10 cellular contexts compared by ENCODE assay signal in the genomic region with DNA sequence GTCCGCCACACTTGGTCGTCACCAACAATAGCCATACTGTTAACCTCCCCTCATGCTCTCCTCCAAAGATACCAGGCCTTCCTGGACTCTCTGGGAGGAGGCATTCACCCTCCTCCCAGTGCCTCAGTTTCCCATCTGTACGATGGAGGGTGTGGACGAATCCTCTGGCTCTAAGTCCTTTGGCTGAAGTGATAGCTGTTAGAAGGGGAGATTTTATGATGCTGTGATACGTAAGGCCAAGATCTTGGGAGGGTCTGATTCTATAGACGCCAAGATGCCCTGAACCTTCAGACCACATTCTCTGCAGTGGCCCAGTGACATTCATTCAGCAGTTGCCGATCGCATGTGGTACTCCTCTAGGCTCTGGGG. TPM values are rescaled to one million over a fixed set of nuclear protein-coding genes. Genes with fewer than 3 reads are reported as not detected.
DNase-seq lines count a peak whose midpoint lies in the region; ATAC-seq, FAIRE-seq and TF ChIP-seq lines count a peak whose summit lies in the region.
"Had no signal": no experiment of that assay in that cellular context is flagged by ENCODE, and none has a peak within 500 bp of the region (broad histone marks: within the 10 kb centered on the region; RNA-seq: fewer than 3 reads in every experiment).

No MANE protein-coding gene starts in this region.

- H3K4me2 ChIP-seq in keratinocyte (ENCODE audit: control insufficient read depth, extremely low read depth, insufficient read depth, low read depth, low read length): no peak overlapping the region

- TF ChIP-seq CTCF in keratinocyte (optimal IDR thresholded peaks at IDR 0.05 in 1 of 3, IDR thresholded peaks at IDR 0.05 in 1 of 3, conservative IDR thresholded peaks at IDR 0.05 in 1 of 3; ENCODE audit: extremely low read depth in 1 of 3, insufficient read depth in 2 of 3, low read length in 3 of 3) (no peak), suprapubic skin (IDR thresholded peaks at IDR 0.05) (no peak)

- dilution Hi-C loops in keratinocyte (cut with MboI; ENCODE audit: extremely low pct_ligation_motif_present, low sequenced_read_pairs): no loop called here

- peaks cover 25% of the 10 kb centered on the region for H3K79me2 ChIP-seq in keratinocyte (ENCODE audit: control insufficient read depth, insufficient read depth, low read length)

- H3K36me3 ChIP-seq in keratinocyte (ENCODE audit: control insufficient read depth in 2 of 2, extremely low read depth in 1 of 2, insufficient read depth in 2 of 2, low read length in 2 of 2) (peaks cover 20 to 43% of the 10 kb centered on the region in 2 experiments), suprapubic skin (peaks cover 32% of the 10 kb centered on the region)

- no peaks in the 10 kb centered on the region for H3K9me1 ChIP-seq in keratinocyte (ENCODE audit: control insufficient read depth, extremely low read depth, insufficient read depth, low read length)

- H2AFZ ChIP-seq in keratinocyte (ENCODE audit: control insufficient read depth, low read length): no peak overlapping the region

- DNase-seq in activated CD8-positive, alpha-beta memory T cell treated with anti-CD3 and anti-CD28 coated beads, Interleukin-2, amount 10 ng/mL, durations not matched to agents 7 days and 5 days: no peak
- DNase-seq in activated CD8-positive, alpha-beta memory T cell treated with anti-CD3 and anti-CD28 coated beads, Interleukin-2, amount 50 U/mL, for 4 hours: no peak
- no peak for DNase-seq in activated CD8-positive, alpha-beta T cell treated with anti-CD3 and anti-CD28 coated beads, Interleukin-2, amount 10 ng/mL, durations not matched to agents 7 days and 5 days
- DNase-seq in keratinocyte (ENCODE audit: low read depth, low spot score): no peak
- no peak for DNase-seq in suprapubic skin (ENCODE audit: low spot score in 2 of 2)
- DNase-seq in NCI-H1417 treated with DMSO at 0.1 percent for 48 hours (lab: John Stamatoyannopoulos, UW): no peak
- no peak for DNase-seq in RPMI8226
- no peak for DNase-seq in islet precursor cell

- H4K20me1 ChIP-seq in keratinocyte (ENCODE audit: control insufficient read depth, extremely low read depth, insufficient read depth, low read length): peaks cover 2% of the 10 kb centered on the region

- H3K4me1 Mint-ChIP-seq in activated CD8-positive, alpha-beta memory T cell treated with anti-CD3 and anti-CD28 coated beads, Interleukin-2, amount 10 ng/mL, durations not matched to agents 7 days and 5 days: peaks cover 15% of the 10 kb centered on the region
- peaks cover 17% of the 10 kb centered on the region for H3K4me1 Mint-ChIP-seq in activated CD8-positive, alpha-beta T cell treated with anti-CD3 and anti-CD28 coated beads, Interleukin-2, amount 10 ng/mL, durations not matched to agents 7 days and 5 days (ENCODE audit: low read depth)

- peak; percentile 44 for FAIRE-seq in keratinocyte (lab: Jason Lieb, UNC)
- FAIRE-seq: GM18507 had no signal

- H3K9ac ChIP-seq in keratinocyte (ENCODE audit: control insufficient read depth, extremely low read depth, insufficient read depth, low read length): no peak overlapping the region

- no peak for ATAC-seq in activated CD8-positive, alpha-beta memory T cell treated with anti-CD3 and anti-CD28 coated beads, Interleukin-2, amount 10 ng/mL, durations not matched to agents 7 days and 5 days
- ATAC-seq in activated CD8-positive, alpha-beta T cell treated with anti-CD3 and anti-CD28 coated beads, Interleukin-2, amount 10 ng/mL, durations not matched to agents 7 days and 5 days: no peak

- CTCF ChIA-PET in activated CD8-positive, alpha-beta memory T cell treated with anti-CD3 and anti-CD28 coated beads, Interleukin-2, amount 10 ng/mL, durations not matched to agents 7 days and 5 days (lab: Charles Lee): no interaction called here
- CTCF ChIA-PET in activated CD8-positive, alpha-beta T cell treated with anti-CD3 and anti-CD28 coated beads, Interleukin-2, amount 10 ng/mL, durations not matched to agents 7 days and 5 days (lab: Charles Lee): interaction anchor here (1.0 kb wide), 1 partner anchor 23 kb away, joined by 3 read pairs; no protein-coding TSS in a partner anchor

- H3K4me1 ChIP-seq in keratinocyte (ENCODE audit: control insufficient read depth, extremely low read depth, insufficient read depth, low read length) (peaks cover 35% of the 10 kb centered on the region), suprapubic skin (peaks cover 38% of the 10 kb centered on the region)

- H3K9me3 Mint-ChIP-seq in activated CD8-positive, alpha-beta memory T cell treated with anti-CD3 and anti-CD28 coated beads, Interleukin-2, amount 10 ng/mL, durations not matched to agents 7 days and 5 days (ENCODE audit: low read depth): no peaks in the 10 kb centered on the region
- H3K9me3 Mint-ChIP-seq in activated CD8-positive, alpha-beta T cell treated with anti-CD3 and anti-CD28 coated beads, Interleukin-2, amount 10 ng/mL, durations not matched to agents 7 days and 5 days (ENCODE audit: insufficient read depth): no peaks in the 10 kb centered on the region
- H3K9me3 Mint-ChIP-seq: nephron had no signal

- no peaks in the 10 kb centered on the region for H3K36me3 Mint-ChIP-seq in activated CD8-positive, alpha-beta memory T cell treated with anti-CD3 and anti-CD28 coated beads, Interleukin-2, amount 10 ng/mL, durations not matched to agents 7 days and 5 days
- H3K36me3 Mint-ChIP-seq in activated CD8-positive, alpha-beta T cell treated with anti-CD3 and anti-CD28 coated beads, Interleukin-2, amount 10 ng/mL, durations not matched to agents 7 days and 5 days (ENCODE audit: low read depth): no peaks in the 10 kb centered on the region

- H3K27me3 ChIP-seq in keratinocyte (ENCODE audit: control insufficient read depth, extremely low read depth, insufficient read depth, low read length) (no peaks in the 10 kb centered on the region), suprapubic skin (no peaks in the 10 kb centered on the region)

- no peak for TF ChIP-seq POLR2A in suprapubic skin (IDR thresholded peaks at IDR 0.05)

- 88% methylated on average over 8 of the region's 8 CpGs for WGBS in suprapubic skin

- POLR2A ChIA-PET in activated CD8-positive, alpha-beta T cell treated with anti-CD3 and anti-CD28 coated beads, Interleukin-2, amount 10 ng/mL, durations not matched to agents 7 days and 5 days (lab: Charles Lee): no interaction called here

- H3K27ac Mint-ChIP-seq in activated CD8-positive, alpha-beta memory T cell treated with anti-CD3 and anti-CD28 coated beads, Interleukin-2, amount 10 ng/mL, durations not matched to agents 7 days and 5 days: no peak overlapping the region
- H3K27ac Mint-ChIP-seq in activated CD8-positive, alpha-beta T cell treated with anti-CD3 and anti-CD28 coated beads, Interleukin-2, amount 10 ng/mL, durations not matched to agents 7 days and 5 days: no peak overlapping the region

- H3K27ac ChIP-seq in keratinocyte (ENCODE audit: control insufficient read depth, insufficient read depth, low read length): peak overlapping the region; percentile 20
- peak overlapping the region; percentile 83 for H3K27ac ChIP-seq in suprapubic skin

- H3K27me3 Mint-ChIP-seq in activated CD8-positive, alpha-beta memory T cell treated with anti-CD3 and anti-CD28 coated beads, Interleukin-2, amount 10 ng/mL, durations not matched to agents 7 days and 5 days: peaks cover 29% of the 10 kb centered on the region
- peaks cover 16% of the 10 kb centered on the region for H3K27me3 Mint-ChIP-seq in activated CD8-positive, alpha-beta T cell treated with anti-CD3 and anti-CD28 coated beads, Interleukin-2, amount 10 ng/mL, durations not matched to agents 7 days and 5 days (ENCODE audit: low read depth)

- no peaks in the 10 kb centered on the region for H3K9me3 ChIP-seq in keratinocyte (ENCODE audit: control insufficient read depth, low read depth, low read length)
- no peaks in the 10 kb centered on the region for H3K9me3 ChIP-seq in suprapubic skin

- peak overlapping the region; percentile 39 for H3K4me3 Mint-ChIP-seq in activated CD8-positive, alpha-beta memory T cell treated with anti-CD3 and anti-CD28 coated beads, Interleukin-2, amount 10 ng/mL, durations not matched to agents 7 days and 5 days
- peak overlapping the region; percentile 17 for H3K4me3 Mint-ChIP-seq in activated CD8-positive, alpha-beta T cell treated with anti-CD3 and anti-CD28 coated beads, Interleukin-2, amount 10 ng/mL, durations not matched to agents 7 days and 5 days

- TF ChIP-seq EP300 in suprapubic skin (IDR thresholded peaks at IDR 0.05): no peak

- H3K4me3 ChIP-seq in keratinocyte (ENCODE audit: control insufficient read depth in 2 of 3, extremely low read depth in 1 of 3, insufficient read depth in 2 of 3, low read depth in 1 of 3, low read length in 3 of 3): no peak overlapping the region
- peak overlapping the region; percentile 23 for H3K4me3 ChIP-seq in suprapubic skin

RNA-seq across cellular contexts. Expression of gene NOP53, which starts 14.8 kb away (rescaled TPM):
- total RNA-seq in activated CD8-positive, alpha-beta memory T cell treated with anti-CD3 and anti-CD28 coated beads, Interleukin-2, amount 10 ng/mL, durations not matched to agents 7 days and 5 days: 100 to 1,000 TPM; 225 to 227 TPM
- 100 to 1,000 TPM; 244 to 272 TPM for total RNA-seq in activated CD8-positive, alpha-beta T cell treated with anti-CD3 and anti-CD28 coated beads, Interleukin-2, amount 10 ng/mL, durations not matched to agents 7 days and 5 days
- 64.5 to 80.2 TPM (median 73.9 TPM) in 3 replicates for polyA plus RNA-seq in keratinocyte
- polyA plus RNA-seq in keratinocyte (2011; ENCODE audit: low read depth): 126 TPM
- 33.7 and 90.4 TPM in 2 replicates for polyA plus RNA-seq in keratinocyte (2011; cell fraction: cytosol; rRNA removed)
- 50.2 and 59.6 TPM in 2 replicates for polyA plus RNA-seq in keratinocyte (2011; cell fraction: nucleus; rRNA removed)
- polyA plus RNA-seq in keratinocyte (2012; ENCODE audit: low replicate concordance): 137 and 149 TPM in 2 replicates
- 29.1 to 62.5 TPM (median 32.3 TPM) in 3 replicates for polyA minus RNA-seq in keratinocyte
- 129 TPM for polyA minus RNA-seq in keratinocyte (2011; cell fraction: cytosol; rRNA and poly(A)+ RNA removed)
- polyA minus RNA-seq in keratinocyte (2011; cell fraction: nucleus; rRNA and poly(A)+ RNA removed): 28.0 and 30.9 TPM in 2 replicates
- total RNA-seq in suprapubic skin: 100 to 1,000 TPM; 329 to 412 (median 356) TPM

RNA-seq across cellular contexts. Expression of gene EHD2, which starts 17.3 kb away (rescaled TPM):
- under 1 TPM in 1 of 2 experiments, not detected in 1; 0.07 TPM for total RNA-seq in activated CD8-positive, alpha-beta memory T cell treated with anti-CD3 and anti-CD28 coated beads, Interleukin-2, amount 10 ng/mL, durations not matched to agents 7 days and 5 days
- under 1 TPM in 1 of 2 experiments, not detected in 1; 0.34 TPM for total RNA-seq in activated CD8-positive, alpha-beta T cell treated with anti-CD3 and anti-CD28 coated beads, Interleukin-2, amount 10 ng/mL, durations not matched to agents 7 days and 5 days
- polyA plus RNA-seq in keratinocyte: 18.3 to 48.5 TPM (median 23.7 TPM) in 3 replicates
- polyA plus RNA-seq in keratinocyte (2011; ENCODE audit: low read depth): 35.1 TPM
- 43.9 and 91.5 TPM in 2 replicates for polyA plus RNA-seq in keratinocyte (2011; cell fraction: cytosol; rRNA removed)
- 95.6 and 141 TPM in 2 replicates for polyA plus RNA-seq in keratinocyte (2011; cell fraction: nucleus; rRNA removed)
- 71.1 and 183 TPM in 2 replicates for polyA plus RNA-seq in keratinocyte (2012; ENCODE audit: low replicate concordance)
- 26.8 to 216 TPM (median 31.6 TPM) in 3 replicates for polyA minus RNA-seq in keratinocyte
- polyA minus RNA-seq in keratinocyte (2011; cell fraction: cytosol; rRNA and poly(A)+ RNA removed): 198 TPM
- polyA minus RNA-seq in keratinocyte (2011; cell fraction: nucleus; rRNA and poly(A)+ RNA removed): 114 and 133 TPM in 2 replicates
- total RNA-seq in suprapubic skin: 10 to 100 TPM; 48.5 to 84.7 (median 70.5) TPM

RNA-seq across cellular contexts. Expression of gene SELENOW, which starts 48.0 kb away (rescaled TPM):
- total RNA-seq in activated CD8-positive, alpha-beta memory T cell treated with anti-CD3 and anti-CD28 coated beads, Interleukin-2, amount 10 ng/mL, durations not matched to agents 7 days and 5 days: 100 to 1,000 TPM in 1 of 2 experiments, 10 to 100 TPM in 1; 94.2 to 133 TPM
- 100 to 1,000 TPM; 132 to 140 TPM for total RNA-seq in activated CD8-positive, alpha-beta T cell treated with anti-CD3 and anti-CD28 coated beads, Interleukin-2, amount 10 ng/mL, durations not matched to agents 7 days and 5 days
- polyA plus RNA-seq in keratinocyte: 421 to 777 TPM (median 509 TPM) in 3 replicates
- 95.6 TPM for polyA plus RNA-seq in keratinocyte (2011; ENCODE audit: low read depth)
- polyA plus RNA-seq in keratinocyte (2011; cell fraction: cytosol; rRNA removed): 628 and 828 TPM in 2 replicates
- 193 and 224 TPM in 2 replicates for polyA plus RNA-seq in keratinocyte (2011; cell fraction: nucleus; rRNA removed)
- polyA plus RNA-seq in keratinocyte (2012; ENCODE audit: low replicate concordance): 242 and 370 TPM in 2 replicates
- 130 to 266 TPM (median 265 TPM) in 3 replicates for polyA minus RNA-seq in keratinocyte
- polyA minus RNA-seq in keratinocyte (2011; cell fraction: cytosol; rRNA and poly(A)+ RNA removed): 221 TPM
- polyA minus RNA-seq in keratinocyte (2011; cell fraction: nucleus; rRNA and poly(A)+ RNA removed): 38.6 and 40.7 TPM in 2 replicates
- total RNA-seq in suprapubic skin: 100 to 1,000 TPM; 351 to 679 (median 517) TPM

Comparison
In these comparisons a context has a peak if more than half of its experiments do, and no peak if none do; other contexts are left out.
1. RNA of gene EHD2, which starts 17.3 kb away (total RNA-seq): 48.5 to 84.7 TPM in suprapubic skin; 0.34 TPM in activated CD8-positive, alpha-beta T cell treated with anti-CD3 and anti-CD28 coated beads, Interleukin-2, amount 10 ng/mL, durations not matched to agents 7 days and 5 days and 0.07 TPM in activated CD8-positive, alpha-beta memory T cell treated with anti-CD3 and anti-CD28 coated beads, Interleukin-2, amount 10 ng/mL, durations not matched to agents 7 days and 5 days; every median in the first group is over 10 times any median in the second.